8 cellular contexts compared by ENCODE assay signal in the genomic region with DNA sequence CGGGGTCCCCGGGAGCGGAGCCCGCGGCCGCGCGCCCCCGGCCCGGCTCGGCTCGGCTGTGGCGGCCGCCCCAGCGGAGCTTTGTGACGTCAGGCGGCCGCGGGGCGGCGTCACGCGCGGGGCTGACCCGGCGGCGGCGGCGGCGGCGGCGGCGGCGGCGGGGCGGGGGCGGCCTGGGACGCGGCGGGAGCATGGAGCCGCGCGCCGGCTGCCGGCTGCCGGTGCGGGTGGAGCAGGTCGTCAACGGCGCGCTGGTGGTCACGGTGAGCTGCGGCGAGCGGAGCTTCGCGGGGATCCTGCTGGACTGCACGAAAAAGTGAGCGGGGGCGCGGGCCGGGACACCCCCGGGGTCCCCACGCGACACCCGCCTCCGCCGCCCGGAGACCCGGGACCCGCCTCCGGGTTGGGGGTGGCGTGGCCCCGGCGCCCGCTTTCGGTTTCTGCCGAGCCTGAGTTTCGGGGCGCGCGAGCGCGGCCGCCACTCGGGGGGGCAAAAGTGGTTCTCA. TPM values are rescaled to one million over a fixed set of nuclear protein-coding genes. Genes with fewer than 3 reads are reported as not detected.
DNase-seq lines count a peak whose midpoint lies in the region; ATAC-seq, FAIRE-seq and TF ChIP-seq lines count a peak whose summit lies in the region.

A gene (plus strand): TSS at position 165 of the 506 bp plus-strand sequence. CDS start 27 bp downstream, at position 192.

- H3K9me3 ChIP-seq in CD8-positive, alpha-beta memory T cell (ENCODE audit: low read length) = no peaks in the 10 kb centered on the region
- H3K9me3 ChIP-seq in osteoblast (ENCODE audit: low read depth, low read length) = no peaks in the 10 kb centered on the region

- peaks cover 37% of the 10 kb centered on the region for H3K79me2 ChIP-seq in osteoblast (ENCODE audit: insufficient read depth, low read length)

- no peaks in the 10 kb centered on the region for H3K9me3 Mint-ChIP-seq in CD8-positive, alpha-beta memory T cell

- peak within 1 kb of the TSS; percentile 51 for H2AFZ ChIP-seq in osteoblast (ENCODE audit: low read length)

- no peaks in the 10 kb centered on the region for H3K36me3 ChIP-seq in CD8-positive, alpha-beta memory T cell (ENCODE audit: insufficient read depth, low read length)
- no peaks in the 10 kb centered on the region for H3K36me3 ChIP-seq in osteoblast (ENCODE audit: insufficient read depth, low read length)

- peak within 1 kb of the TSS; percentile 80 to 90 (median 88) for H3K4me3 Mint-ChIP-seq in CD8-positive, alpha-beta memory T cell

- TF ChIP-seq CTCF in osteoblast (IDR thresholded peaks at IDR 0.05; ENCODE audit: extremely low read depth, low read depth, low read length) = no peak

- no peak for FAIRE-seq in frontal cortex (lab: Jason Lieb, UNC)
- no peak for FAIRE-seq in RCC 7860 (lab: Jason Lieb, UNC)

- CTCF ChIA-PET in CD8-positive, alpha-beta memory T cell (lab: Charles Lee) = interaction anchor here (1.0 to 4.0 kb wide), 3 partner anchors 9 to 49 kb away, joined by 4 to 17 read pairs (median 4); no protein-coding TSS in a partner anchor

- H3K36me3 Mint-ChIP-seq in CD8-positive, alpha-beta memory T cell = peaks cover 0 to 2% (median 0%) of the 10 kb centered on the region in 3 donors

- no peaks in the 10 kb centered on the region for H3K27me3 ChIP-seq in CD8-positive, alpha-beta memory T cell (ENCODE audit: insufficient read depth, low read length, poor library complexity, severe bottlenecking)
- H3K27me3 ChIP-seq in osteoblast (ENCODE audit: insufficient read depth, low read length) = no peaks in the 10 kb centered on the region

- peak within 1 kb of the TSS; percentile 68 for H3K4me3 ChIP-seq in CD8-positive, alpha-beta memory T cell (ENCODE audit: low read length)
- H3K4me3 ChIP-seq in osteoblast (ENCODE audit: insufficient read depth, low read length) = peak within 1 kb of the TSS; percentile 72

- H3K27ac ChIP-seq in CD8-positive, alpha-beta memory T cell (ENCODE audit: low read depth, low read length) = peak within 1 kb of the TSS; percentile 43
- H3K27ac ChIP-seq in osteoblast (ENCODE audit: low read depth, low read length) = peak within 1 kb of the TSS; percentile 60

- H3K4me1 ChIP-seq in CD8-positive, alpha-beta memory T cell (ENCODE audit: insufficient read depth, low read length) = peaks cover 17% of the 10 kb centered on the region
- H3K4me1 ChIP-seq in osteoblast (ENCODE audit: insufficient read depth, low read length) = peaks cover 7% of the 10 kb centered on the region

- POLR2A ChIA-PET in CD8-positive, alpha-beta memory T cell (lab: Charles Lee) = interaction anchor here (2.3 kb wide), 1 partner anchor 50 kb away, joined by 15 read pairs; no protein-coding TSS in a partner anchor

- peaks cover 33% of the 10 kb centered on the region for H4K20me1 ChIP-seq in osteoblast (ENCODE audit: insufficient read depth, low read length)

- peak; percentile 41 for ATAC-seq in GM21723 (IDR thresholded peaks at IDR 0.05; ENCODE audit: unreplicated experiment)

- peak within 1 kb of the TSS; percentile 89 for H3K4me2 ChIP-seq in osteoblast (ENCODE audit: insufficient read depth, low read length)

- peak within 1 kb of the TSS; percentile 73 to 94 (median 90) for H3K27ac Mint-ChIP-seq in CD8-positive, alpha-beta memory T cell

- H3K4me1 Mint-ChIP-seq in CD8-positive, alpha-beta memory T cell = peaks cover 6 to 47% (median 17%) of the 10 kb centered on the region in 3 donors

- H3K27me3 Mint-ChIP-seq in CD8-positive, alpha-beta memory T cell = no peaks in the 10 kb centered on the region

- DNase-seq in CD8-positive, alpha-beta memory T cell = peak; percentile 49 to 76 (median 65)
- no peak for DNase-seq in NCI-H460 (ENCODE audit: extremely low read depth, low read depth)
- DNase-seq in activated effector memory CD4-positive, alpha-beta T cell treated with Interleukin-2 at 50 U/mL for 16 hours = peak; percentile 35
- DNase-seq in frontal cortex (ENCODE audit: low spot score in 2 of 2) = peak; percentile 84 to 85
- DNase-seq in osteoblast (ENCODE audit: insufficient read length, low spot score, missing footprints) = peak; percentile 99
- DNase-seq in RCC 7860 (ENCODE audit: low spot score) = no peak
- no peak for DNase-seq in ecto neural progenitor cell (ENCODE audit: low spot score)

RNA-seq across cellular contexts. Expression of the gene that starts here (rescaled TPM):
- total RNA-seq in CD8-positive, alpha-beta memory T cell = 1 to 10 TPM; 3.1 to 3.7 TPM
- polyA plus RNA-seq in CD8-positive, alpha-beta memory T cell = 4.4 TPM
- total RNA-seq in NCI-H460 (2014; rRNA removed; shearing (Covaris generic)) = 18.6 and 21.8 TPM in 2 replicates
- 23.8 and 36.3 TPM in 2 replicates for polyA plus RNA-seq in NCI-H460 (2014; cell fraction: nucleus; rRNA removed)
- total RNA-seq in frontal cortex (9.4 TPM), osteoblast (15.3 and 18.5 TPM in 2 replicates)

Comparison
In these comparisons a context has a peak if more than half of its experiments do, and no peak if none do; other contexts are left out.
1. DNase-seq: peak in CD8-positive, alpha-beta memory T cell (5 of 5), activated effector memory CD4-positive, alpha-beta T cell treated with Interleukin-2 at 50 U/mL for 16 hours (single experiment), frontal cortex (2 of 2) and osteoblast (single experiment); none in NCI-H460 (single experiment), RCC 7860 (single experiment) and ecto neural progenitor cell (single experiment).